8 cellular contexts compared by ENCODE assay signal in genomic region chr11:2444301-2445106, GRCh38. TPM values are rescaled to one million over a fixed set of nuclear protein-coding genes. Genes with fewer than 3 reads are reported as not detected.
DNase-seq lines count a peak whose midpoint lies in the region; ATAC-seq lines count a peak whose summit lies in the region.

TSS of gene KCNQ1 (plus strand) at chr11:2445008. CDS start at chr11:2445099, 91 bp downstream.
A gene with protein sequence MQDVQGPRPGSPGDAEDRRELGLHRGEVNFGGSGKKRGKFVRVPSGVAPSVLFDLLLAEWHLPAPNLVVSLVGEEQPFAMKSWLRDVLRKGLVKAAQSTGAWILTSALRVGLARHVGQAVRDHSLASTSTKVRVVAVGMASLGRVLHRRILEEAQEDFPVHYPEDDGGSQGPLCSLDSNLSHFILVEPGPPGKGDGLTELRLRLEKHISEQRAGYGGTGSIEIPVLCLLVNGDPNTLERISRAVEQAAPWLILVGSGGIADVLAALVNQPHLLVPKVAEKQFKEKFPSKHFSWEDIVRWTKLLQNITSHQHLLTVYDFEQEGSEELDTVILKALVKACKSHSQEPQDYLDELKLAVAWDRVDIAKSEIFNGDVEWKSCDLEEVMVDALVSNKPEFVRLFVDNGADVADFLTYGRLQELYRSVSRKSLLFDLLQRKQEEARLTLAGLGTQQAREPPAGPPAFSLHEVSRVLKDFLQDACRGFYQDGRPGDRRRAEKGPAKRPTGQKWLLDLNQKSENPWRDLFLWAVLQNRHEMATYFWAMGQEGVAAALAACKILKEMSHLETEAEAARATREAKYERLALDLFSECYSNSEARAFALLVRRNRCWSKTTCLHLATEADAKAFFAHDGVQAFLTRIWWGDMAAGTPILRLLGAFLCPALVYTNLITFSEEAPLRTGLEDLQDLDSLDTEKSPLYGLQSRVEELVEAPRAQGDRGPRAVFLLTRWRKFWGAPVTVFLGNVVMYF (N-terminal part only) (minus strand): TSS chr11:2444514. CDS start chr11:2423036, 21,478 bp downstream.

- H2AK5ac ChIP-seq in mesendoderm (ENCODE audit: low read length) = no peak within 1 kb of the TSS

- no peak within 1 kb of the TSS for H3K27ac ChIP-seq in mesendoderm (ENCODE audit: low read depth, low read length)

- H3K27me3 ChIP-seq in mesendoderm (ENCODE audit: insufficient read depth, low read length, poor library complexity) = peaks cover 17% of the 10 kb centered on the region

- no peak within 1 kb of the TSS for H3K4ac ChIP-seq in mesendoderm (ENCODE audit: low read depth, low read length)

- H3K27me3 Mint-ChIP-seq in central memory CD8-positive, alpha-beta T cell = peaks cover 16% of the 10 kb centered on the region

- peak within 1 kb of the TSS; percentile 87 for H3K4me3 Mint-ChIP-seq in central memory CD8-positive, alpha-beta T cell

- no peak within 1 kb of the TSS for H4K8ac ChIP-seq in mesendoderm (ENCODE audit: low read depth, low read length)

- H3K23ac ChIP-seq in mesendoderm (ENCODE audit: low read length) = peak within 1 kb of the TSS; percentile 66

- H3K36me3 Mint-ChIP-seq in central memory CD8-positive, alpha-beta T cell (ENCODE audit: insufficient read depth) = peaks cover 2% of the 10 kb centered on the region

- no peaks in the 10 kb centered on the region for H3K9me3 Mint-ChIP-seq in central memory CD8-positive, alpha-beta T cell

- no peak within 1 kb of the TSS for H3K27ac Mint-ChIP-seq in central memory CD8-positive, alpha-beta T cell (ENCODE audit: low read depth)

- H3K4me2 ChIP-seq in mesendoderm (ENCODE audit: low read length) = peak within 1 kb of the TSS; percentile 38

- no peaks in the 10 kb centered on the region for H3K79me2 ChIP-seq in mesendoderm (ENCODE audit: control insufficient read depth, insufficient read depth, low read length)

- H2BK120ac ChIP-seq in mesendoderm (ENCODE audit: low read depth, low read length) = no peak within 1 kb of the TSS

- no peak within 1 kb of the TSS for H2BK15ac ChIP-seq in mesendoderm (replicated peaks; ENCODE audit: low read depth)

- ATAC-seq in activated CD4-positive, CD25-positive, alpha-beta regulatory T cell treated with anti-CD3 and anti-CD28 coated beads, Interleukin-2, amount 50 U/mL, for 24 hours = peak; percentile 63 to 64
- ATAC-seq in central memory CD8-positive, alpha-beta T cell (replicated peaks; ENCODE audit: extremely low read depth, poor library complexity, severe bottlenecking) = peak; percentile 21
- ATAC-seq in GM21390 (IDR thresholded peaks at IDR 0.05; ENCODE audit: unreplicated experiment) = no peak

- no peak within 1 kb of the TSS for H3K9ac ChIP-seq in mesendoderm (ENCODE audit: low read length)

- H3K4me1 Mint-ChIP-seq in central memory CD8-positive, alpha-beta T cell = peaks cover 32% of the 10 kb centered on the region

- H3K79me1 ChIP-seq in mesendoderm (ENCODE audit: low read length) = no peaks in the 10 kb centered on the region

- H3K18ac ChIP-seq in mesendoderm (ENCODE audit: low read length) = no peak within 1 kb of the TSS

- H2BK5ac ChIP-seq in mesendoderm (ENCODE audit: low read length) = no peak within 1 kb of the TSS

- no peaks in the 10 kb centered on the region for H3K4me1 ChIP-seq in mesendoderm (ENCODE audit: control insufficient read depth, low read depth, low read length)

- H3K36me3 ChIP-seq in mesendoderm (ENCODE audit: control insufficient read depth, insufficient read depth, low read length) = no peaks in the 10 kb centered on the region

- no peak within 1 kb of the TSS for H3K56ac ChIP-seq in mesendoderm (ENCODE audit: low read length)

- no CpG with 5 or more reads among the region's 76 CpGs for WGBS in mesendoderm (ENCODE audit: extremely low coverage, insufficient coverage, low lambda C conversion rate)

- peak; percentile 48 to 92 for DNase-seq in NCI-H526 (lab: John Stamatoyannopoulos, UW)
- DNase-seq in NCI-H526 treated with DMSO at 0.1 percent for 48 hours (lab: John Stamatoyannopoulos, UW) = no peak
- DNase-seq in central memory CD8-positive, alpha-beta T cell (ENCODE audit: low spot score in 2 of 2) = no peak
- peak; percentile 37 for DNase-seq in mesendoderm
- peak; percentile 49 to 50 for DNase-seq in stimulated activated CD8-positive, alpha-beta memory T cell treated with anti-CD3 and anti-CD28 coated beads, Interleukin-4, amount 100 ng/mL, for 1 hour (ENCODE audit: low read depth in 2 of 2, low spot score in 1 of 2)
- no peak for DNase-seq in NCI-H446 (lab: John Stamatoyannopoulos, UW)

- H4K5ac ChIP-seq in mesendoderm (ENCODE audit: low read length) = no peak within 1 kb of the TSS

- H3K4me3 ChIP-seq in mesendoderm (ENCODE audit: low read length) = no peak within 1 kb of the TSS

RNA-seq across cellular contexts. Expression of gene KCNQ1, which starts in this region (rescaled TPM):
- 0.28 TPM for polyA plus RNA-seq in mesendoderm (2013, experiment 1 of 2)
- 0.46 TPM for polyA plus RNA-seq in mesendoderm (2013, experiment 2 of 2)

RNA-seq across cellular contexts. Expression of the second gene that starts in this region (rescaled TPM):
- 0.01 TPM for polyA plus RNA-seq in mesendoderm (2013, experiment 1 of 2)
- not detected for polyA plus RNA-seq in mesendoderm (2013, experiment 2 of 2)

Comparison
In these comparisons a context has a peak if more than half of its experiments do, and no peak if none do; other contexts are left out.
1. DNase-seq: peak in NCI-H526 (2 of 2), mesendoderm (single experiment) and stimulated activated CD8-positive, alpha-beta memory T cell treated with anti-CD3 and anti-CD28 coated beads, Interleukin-4, amount 100 ng/mL, for 1 hour (2 of 2); none in NCI-H526 treated with DMSO at 0.1 percent for 48 hours (single experiment), central memory CD8-positive, alpha-beta T cell (0 of 2) and NCI-H446 (0 of 2).